Comparison of ENCODE assay signal across 8 cellular contexts in the genomic region with DNA sequence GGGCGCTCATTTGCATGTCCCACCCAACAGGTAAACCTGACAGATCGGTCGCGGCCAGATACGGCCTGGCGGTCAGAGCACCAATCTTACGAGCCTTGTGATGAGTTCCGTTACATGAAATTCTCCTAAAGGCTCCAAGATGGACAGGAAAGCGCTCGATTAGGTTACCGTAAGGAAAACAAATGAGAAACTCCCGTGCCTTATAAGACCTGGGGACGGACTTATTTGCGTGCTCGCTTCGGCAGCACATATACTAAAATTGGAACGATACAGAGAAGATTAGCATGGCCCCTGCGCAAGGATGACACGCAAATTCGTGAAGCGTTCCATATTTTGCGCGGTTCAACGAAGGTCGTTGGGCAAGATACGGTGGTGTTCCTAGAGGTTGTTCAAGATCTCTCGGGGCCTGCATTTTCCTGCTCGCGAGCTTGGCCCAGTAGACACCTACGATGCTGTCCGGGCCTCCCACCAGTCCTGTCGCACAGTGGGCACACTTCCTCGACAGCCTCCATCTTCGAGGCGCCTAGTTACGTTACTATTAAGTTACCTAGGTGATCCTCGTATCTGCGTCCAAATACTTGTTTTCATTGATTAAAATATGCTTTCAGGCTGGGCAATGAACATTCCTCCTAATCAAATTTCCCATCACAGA. TPM values are rescaled to one million over a fixed set of nuclear protein-coding genes. Genes with fewer than 3 reads are reported as not detected.
A peak's percentile ranks its signal among the peaks of the same experiment; 100 is the strongest.
DNase-seq lines count a peak whose midpoint lies in the region; ATAC-seq, FAIRE-seq and TF ChIP-seq lines count a peak whose summit lies in the region.

A gene (plus strand): TSS at position 230 of the 652 bp plus-strand sequence.

- DNase-seq in HK-2 (ENCODE audit: unreplicated experiment) = peak; percentile 58
- DNase-seq in PC-9 = peak in 1 of 2 experiments; percentile 42
- DNase-seq in GM12878 (ENCODE audit: low read depth, low spot score) = no peak
- DNase-seq in islet precursor cell = peak; percentile 70
- peak; percentile 11 for DNase-seq in stimulated activated CD4-positive, alpha-beta T cell treated with anti-CD3 and anti-CD28 coated beads, Interleukin-12 subunit alpha, Interleukin-12 subunit beta, amount 100 ng/mL, for 4 hours
- no peak for DNase-seq in NCI-H187 treated with DMSO at 0.1 percent for 48 hours (lab: John Stamatoyannopoulos, UW)

- SMC1A ChIA-PET in GM12878 (lab: Charles Lee; ENCODE audit: uncharacterized antibody, unreplicated experiment) = interaction anchor here (2.4 kb wide), 1 partner anchor 126 kb away, joined by 9 read pairs; a partner anchor contains a TSS

- no peak; the same call in 1 of the 2 replicates for TF ChIP-seq POLR2A in GM12878 (IDR thresholded peaks at IDR 0.05; ENCODE audit: low read depth, low read length)

- CTCF ChIA-PET in PC-9 (lab: Charles Lee) (no interaction called here), GM12878 (lab: Yijun Ruan, JAX) (interaction anchor here (0.6 to 2.0 kb wide), 4 partner anchors 51 to 128 kb away, joined by 3 to 12 read pairs (median 5); no protein-coding TSS in a partner anchor)

- ATAC-seq in GM12878 (no peak), HG03108 (IDR thresholded peaks at IDR 0.05; ENCODE audit: unreplicated experiment) (no peak)

- H2AFZ ChIP-seq in PC-9 (peak within 1 kb of the TSS; percentile 99), GM12878 (ENCODE audit: control insufficient read depth, low read depth, low read length) (peak within 1 kb of the TSS; percentile 74)

- no peak for TF ChIP-seq EP300 in GM12878 (IDR thresholded peaks at IDR 0.05; ENCODE audit: borderline replicate concordance in 1 of 2, control insufficient read depth in 1 of 2, low read depth in 2 of 2, low read length in 2 of 2)

- no peaks in the 10 kb centered on the region for H3K9me2 ChIP-seq in PC-9 (ENCODE audit: insufficient read depth)

- BruUV-seq in PC-9 (replicated peaks; lab: Mats Ljungman, UMichigan) = no TSS peak
- no TSS peak for BruUV-seq in GM12878 (replicated peaks; lab: Mats Ljungman, UMichigan)

- H3K36me3 ChIP-seq in PC-9 (ENCODE audit: low read depth) (no peaks in the 10 kb centered on the region), GM12878 (ENCODE audit: control insufficient read depth in 2 of 2, insufficient read depth in 2 of 2, low read length in 1 of 2) (no peaks in the 10 kb centered on the region)

- in situ Hi-C loops in GM12878 (cut with MboI) = loop anchor here (5.0 kb wide), 1 partner anchor 125 kb away; a partner anchor contains a TSS

- peak within 1 kb of the TSS; percentile 29 for H3K9ac ChIP-seq in GM12878 (ENCODE audit: control insufficient read depth, insufficient read depth, low read length)

- RAD21 ChIA-PET in GM12878 (lab: Charles Lee; ENCODE audit: unreplicated experiment) = no interaction called here

- no peak for FAIRE-seq in GM12878 (lab: Jason Lieb, UNC)

- H3K9me3 ChIP-seq in PC-9 (ENCODE audit: insufficient read depth, low read depth) (no peaks in the 10 kb centered on the region), GM12878 (replicated peaks; ENCODE audit: control insufficient read depth, insufficient read depth, low read length) (no peaks in the 10 kb centered on the region)

- H3K79me2 ChIP-seq in PC-9 (ENCODE audit: low read depth) = no peaks in the 10 kb centered on the region
- no peaks in the 10 kb centered on the region for H3K79me2 ChIP-seq in GM12878 (ENCODE audit: control insufficient read depth, insufficient read depth, low read length)

- intact Hi-C loops in PC-9 (cut with micrococcal nuclease; ENCODE audit: unreplicated experiment) (loop anchor here (2.0 kb wide), 1 partner anchor 129 kb away; no protein-coding TSS in a partner anchor), GM12878 (cut with micrococcal nuclease; ENCODE audit: unreplicated experiment) (loop anchor here (2.0 kb wide), 2 partner anchors 99 to 125 kb away; a partner anchor contains a TSS)

- peaks cover 14% of the 10 kb centered on the region; the same call in 1 of the 2 replicates for H3F3A ChIP-seq in PC-9 (ENCODE audit: insufficient read depth, low read depth)

- no peak for TF ChIP-seq RAD21 in GM12878 (IDR thresholded peaks at IDR 0.05; ENCODE audit: insufficient read depth, low read depth, low read length)

- H3K27ac ChIP-seq in 22Rv1 (peak within 1 kb of the TSS; percentile 84), PC-9 (peak within 1 kb of the TSS; percentile 86), GM12878 (ENCODE audit: control insufficient read depth, insufficient read depth) (peak within 1 kb of the TSS; percentile 34)

- H3K4me3 ChIP-seq in PC-9 = peak within 1 kb of the TSS; percentile 88
- H3K4me3 ChIP-seq in GM12878 = peak within 1 kb of the TSS; percentile 73

- POLR2A ChIA-PET in PC-9 (lab: Charles Lee; ENCODE audit: unreplicated experiment) = no interaction called here
- POLR2A ChIA-PET in GM12878 (lab: Charles Lee) = interaction anchor here (1.0 kb wide), 1 partner anchor 121 kb away, joined by 3 read pairs; no protein-coding TSS in a partner anchor

- peak within 1 kb of the TSS; percentile 87 for H3K4me2 ChIP-seq in PC-9
- peak within 1 kb of the TSS; percentile 91 for H3K4me2 ChIP-seq in GM12878 (ENCODE audit: control insufficient read depth, insufficient read depth)

- 2% methylated on average over 38 of the region's 38 CpGs for WGBS in GM12878 (ENCODE audit: insufficient coverage, insufficient replicate concordance, low lambda C conversion rate, missing lambda C conversion rate)

- H4K20me1 ChIP-seq in PC-9 (ENCODE audit: insufficient read depth) (no peaks in the 10 kb centered on the region), GM12878 (ENCODE audit: control insufficient read depth, insufficient read depth) (no peaks in the 10 kb centered on the region)

- H3K4me1 ChIP-seq in PC-9 (replicated peaks; ENCODE audit: insufficient read depth) = peaks cover 13% of the 10 kb centered on the region; the same call in 1 of the 2 replicates
- H3K4me1 ChIP-seq in GM12878 (ENCODE audit: control insufficient read depth, insufficient read depth, low read length) = peaks cover 35% of the 10 kb centered on the region

- no peaks in the 10 kb centered on the region for H3K27me3 ChIP-seq in PC-9 (ENCODE audit: insufficient read depth, low read depth)
- H3K27me3 ChIP-seq in GM12878 (replicated peaks in 1 of 2; ENCODE audit: control insufficient read depth in 2 of 2, insufficient read depth in 2 of 2, low read length in 1 of 2) = no peaks in the 10 kb centered on the region

- TF ChIP-seq CTCF in 22Rv1 (IDR thresholded peaks at IDR 0.05) = no peak
- TF ChIP-seq CTCF in PC-9 (conservative IDR thresholded peaks at IDR 0.05) = no peak
- no peak for TF ChIP-seq CTCF in GM12878 (IDR thresholded peaks at IDR 0.05 in 2 of 3, conservative IDR thresholded peaks at IDR 0.05 in 1 of 3; ENCODE audit: control insufficient read depth in 2 of 3, extremely low read depth in 1 of 3, insufficient read depth in 1 of 3, low read depth in 3 of 3, low read length in 3 of 3)

TF ChIP-seq in GM12878, 131 proteins besides CTCF, POLR2A, EP300 and RAD21:
- peak; percentile 82; the same call in 1 of the 3 replicates for TF ChIP-seq POU2F2 (IDR thresholded peaks at IDR 0.05; ENCODE audit: borderline replicate concordance, low read depth, low read length)
- TF ChIP-seq SMARCA5 (IDR thresholded peaks at IDR 0.05) = no peak
- peak; percentile 67 for TF ChIP-seq SREBF2 (IDR thresholded peaks at IDR 0.05; ENCODE audit: low read length)

RNA-seq across cellular contexts. Expression of the gene that starts here (rescaled TPM):
- not detected in 2 replicates for total RNA-seq in PC-9 (2021)
- total RNA-seq in GM12878 (2013; cell fraction: nucleolus; rRNA removed) = not detected in 2 replicates
- not detected in 2 replicates for total RNA-seq in GM12878 (2014; rRNA removed)
- total RNA-seq in GM12878 (2014; rRNA removed; fragmentation: Illumina TruSeq; extraction: Trizol) = not detected in 2 replicates
- total RNA-seq in GM12878 (2021) = not detected in 2 replicates
- not detected for polyA plus RNA-seq in GM12878 (2011; ENCODE audit: low read depth)
- not detected in 2 replicates for polyA plus RNA-seq in GM12878 (2011; rRNA removed)
- polyA plus RNA-seq in GM12878 (2011; cell fraction: cytosol; rRNA removed) = not detected in 2 replicates
- not detected in 2 replicates for polyA plus RNA-seq in GM12878 (2011; cell fraction: nucleus; rRNA removed)
- not detected in 2 replicates for polyA plus RNA-seq in GM12878 (2012)
- polyA plus RNA-seq in GM12878 (2014; fragmentation: Illumina TruSeq; extraction: Trizol) = not detected in 2 replicates
- not detected for polyA plus RNA-seq in GM12878 (2014; fragmentation: Nextera tagmentation; extraction: Ambion mirVana)
- not detected in 2 replicates for polyA plus RNA-seq in GM12878 (2014; rRNA removed)
- not detected for polyA plus RNA-seq in GM12878 (2016; fragmentation: Nextera tagmentation; extraction: Ambion mirVana)
- not detected in 2 replicates for polyA minus RNA-seq in GM12878 (2011; rRNA and poly(A)+ RNA removed)
- polyA minus RNA-seq in GM12878 (2011; cell fraction: cytosol; rRNA and poly(A)+ RNA removed) = not detected in 2 replicates
- under 0.01 TPM in 1 of 2 replicates, not detected in the other for polyA minus RNA-seq in GM12878 (2011; cell fraction: nucleus; rRNA and poly(A)+ RNA removed)

Comparison
In these comparisons a context has a peak if more than half of its experiments do, and no peak if none do; other contexts are left out.
1. H3K27ac ChIP-seq: peak in every context shown above with its lines; median percentile 86 in PC-9; 84 in 22Rv1; 34 in GM12878.
2. DNase-seq: peak in HK-2 (single experiment), islet precursor cell (single experiment) and stimulated activated CD4-positive, alpha-beta T cell treated with anti-CD3 and anti-CD28 coated beads, Interleukin-12 subunit alpha, Interleukin-12 subunit beta, amount 100 ng/mL, for 4 hours (single experiment); none in GM12878 (single experiment) and NCI-H187 treated with DMSO at 0.1 percent for 48 hours (single experiment).